8 cellular contexts compared by ENCODE assay signal in genomic region chr7:43648725-43649406, GRCh38.
DNase-seq lines count a peak whose midpoint lies in the region; ATAC-seq and TF ChIP-seq lines count a peak whose summit lies in the region.

No MANE protein-coding gene starts in this region.

- ATAC-seq in GM18868 (IDR thresholded peaks at IDR 0.05; ENCODE audit: unreplicated experiment) (peak; percentile 59), HG03066 (IDR thresholded peaks at IDR 0.05; ENCODE audit: low read depth, unreplicated experiment) (peak; percentile 50), body of pancreas (no peak), lower lobe of right lung (peak; percentile 38 to 62)

- H3K79me2 ChIP-seq in ACC112 (ENCODE audit: control insufficient read depth, insufficient read depth, low read length, unreplicated experiment) = peaks cover 15% of the 10 kb centered on the region

- 40 to 47% methylated on average over 7 of the region's 7 CpGs for WGBS in body of pancreas, 2 donors

- intact Hi-C loops in body of pancreas (cut with DNase I) = no loop called here
- intact Hi-C loops in lower lobe of right lung (cut with DNase I) = no loop called here

- no peak overlapping the region for H2AFZ ChIP-seq in ACC112 (ENCODE audit: low read length, unreplicated experiment)

- H3K36me3 ChIP-seq in ACC112 (ENCODE audit: insufficient read depth, low read length) = no peaks in the 10 kb centered on the region
- H3K36me3 ChIP-seq in body of pancreas (replicated peaks in 1 of 2; ENCODE audit: insufficient read depth in 1 of 2, low read depth in 2 of 2) = no peaks in the 10 kb centered on the region
- H3K36me3 ChIP-seq in lower lobe of right lung = peaks cover 5% of the 10 kb centered on the region

- no peaks in the 10 kb centered on the region for H3K27me3 ChIP-seq in ACC112 (ENCODE audit: insufficient read depth, low read length)
- H3K27me3 ChIP-seq in body of pancreas = no peaks in the 10 kb centered on the region
- H3K27me3 ChIP-seq in lower lobe of right lung (ENCODE audit: low read depth) = no peaks in the 10 kb centered on the region

- DNase-seq in SKM-1 (lab: John Stamatoyannopoulos, UW; ENCODE audit: unreplicated experiment) (peak; percentile 73), body of pancreas (peak in 1 of 4 donors; percentile 57), lower lobe of right lung (no peak), RKO (ENCODE audit: low spot score) (no peak)

- peaks cover 65% of the 10 kb centered on the region for H3K4me1 ChIP-seq in ACC112 (ENCODE audit: control insufficient read depth, insufficient read depth, low read length, unreplicated experiment)
- H3K4me1 ChIP-seq in body of pancreas = peaks cover 60% of the 10 kb centered on the region
- peaks cover 66% of the 10 kb centered on the region for H3K4me1 ChIP-seq in lower lobe of right lung

- H3K4me3 ChIP-seq in ACC112 (ENCODE audit: low read depth, low read length) (peak overlapping the region; percentile 14), body of pancreas (no peak overlapping the region), lower lobe of right lung (no peak overlapping the region)

- TF ChIP-seq CTCF in body of pancreas (IDR thresholded peaks at IDR 0.05) (no peak), lower lobe of right lung (IDR thresholded peaks at IDR 0.05) (no peak)

- peak overlapping the region; percentile 100 for H3K27ac ChIP-seq in ACC112 (ENCODE audit: low read depth, low read length)
- peak overlapping the region; percentile 3 to 90 (median 82) for H3K27ac ChIP-seq in body of pancreas
- H3K27ac ChIP-seq in lower lobe of right lung = peak overlapping the region; percentile 87
- peak overlapping the region; percentile 83 for H3K27ac ChIP-seq in temporal lobe (ENCODE audit: low read depth, low read length)

- no peak for TF ChIP-seq POLR2A in body of pancreas (IDR thresholded peaks at IDR 0.05)

- H3K9me3 ChIP-seq in body of pancreas = no peaks in the 10 kb centered on the region
- H3K9me3 ChIP-seq in lower lobe of right lung = no peaks in the 10 kb centered on the region
